In the genomic region with DNA sequence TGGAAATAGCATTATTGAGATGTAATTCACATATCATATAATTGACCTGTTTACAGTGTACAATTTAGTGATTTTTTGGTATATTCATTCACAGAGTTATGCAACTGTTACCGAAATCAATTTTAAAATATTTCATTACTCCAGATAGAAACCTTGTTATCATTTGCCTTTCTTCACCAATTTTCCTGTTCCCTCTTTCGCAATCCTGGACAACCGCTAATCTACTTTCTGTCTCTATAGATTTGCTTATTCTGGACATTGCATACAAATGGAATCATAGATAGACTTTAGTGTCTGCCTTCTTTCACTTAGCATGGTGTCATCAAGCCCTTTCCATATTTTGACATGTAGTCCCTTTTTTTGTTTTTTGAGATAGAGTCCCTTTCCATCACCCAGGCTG, we compare ENCODE assay signal across 10 cellular contexts. TPM values are rescaled to one million over a fixed set of nuclear protein-coding genes. Genes with fewer than 3 reads are reported as not detected.
"Had no signal": no experiment of that assay in that cellular context is flagged by ENCODE, and none has a peak within 500 bp of the region (broad histone marks: within the 10 kb centered on the region; RNA-seq: fewer than 3 reads in every experiment).

No MANE protein-coding gene starts in this region.

- H3K9me3 Mint-ChIP-seq: GM23338, H9, HFFc6 had no signal

- H3K9ac ChIP-seq: GM23248 had no signal

- H3K9me3 ChIP-seq: HAP-1 had no signal

- H3K4me1 ChIP-seq: HAP-1 had no signal

- H3K27ac ChIP-seq: GM23248 had no signal

- FAIRE-seq: H54 had no signal

- H3K27ac Mint-ChIP-seq: GM23338, H9, HFFc6 had no signal

- H3K36me3 ChIP-seq: HAP-1 had no signal

- H3K4me2 ChIP-seq: GM23338 had no signal

- H3K4me1 Mint-ChIP-seq: GM23338, H9 had no signal

- ATAC-seq: GM23338, HCT116 had no signal

- H3K4me3 ChIP-seq: GM23248, GM23338, HAP-1 had no signal

- DNase-seq: GM23248, GOT3, H7, H9, HCEC 1CT, HFFc6 had no signal

- H3K4me3 Mint-ChIP-seq: GM23338, H9, HFFc6 had no signal

- H2AFZ ChIP-seq: GM23248, GM23338 had no signal

RNA-seq across cellular contexts. Expression of a gene that starts 19.2 kb away (rescaled TPM):
- total RNA-seq: GM23338, H9 had no signal
